26 cellular contexts compared by ENCODE assay signal in genomic region chr12:14213542-14213941, GRCh38.
DNase-seq lines count a peak whose midpoint lies in the region; ATAC-seq and TF ChIP-seq lines count a peak whose summit lies in the region.
"Had no signal": no experiment of that assay in that cellular context is flagged by ENCODE, and none has a peak within 500 bp of the region (broad histone marks: within the 10 kb centered on the region; RNA-seq: fewer than 3 reads in every experiment).

No MANE protein-coding gene starts in this region.

- H4K20me1 ChIP-seq in hepatocyte (ENCODE audit: insufficient read depth, poor library complexity, severe bottlenecking): no peaks in the 10 kb centered on the region

- peaks cover 31% of the 10 kb centered on the region for H3K4me1 Mint-ChIP-seq in nephron progenitor cell
- peaks cover 10% of the 10 kb centered on the region for H3K4me1 Mint-ChIP-seq in stimulated activated naive CD8-positive, alpha-beta T cell treated with anti-CD3 and anti-CD28 coated beads, Interleukin-15, amount 100 ng/mL, for 72 hours

- H3K27ac ChIP-seq in hepatocyte (peak overlapping the region; percentile 85), tibial artery (no peak overlapping the region)
- H3K27ac ChIP-seq: A549, prostate gland, RWPE1, sigmoid colon, upper lobe of left lung had no signal

- no peaks in the 10 kb centered on the region for H3K79me2 ChIP-seq in hepatocyte

- no peaks in the 10 kb centered on the region for H3K9me2 ChIP-seq in hepatocyte (replicated peaks; ENCODE audit: insufficient read depth)

- TF ChIP-seq CTCF in hepatocyte (IDR thresholded peaks at IDR 0.05; ENCODE audit: poor library complexity) (no peak), nephron progenitor cell (IDR thresholded peaks at IDR 0.05) (no peak), tibial artery (IDR thresholded peaks at IDR 0.05) (no peak)

- no peak for ATAC-seq in stimulated activated naive CD8-positive, alpha-beta T cell treated with anti-CD3 and anti-CD28 coated beads, Interleukin-15, amount 100 ng/mL, for 72 hours
- ATAC-seq in activated CD4-positive, CD25-positive, alpha-beta regulatory T cell treated with anti-CD3 and anti-CD28 coated beads, Interleukin-2, amount 50 U/mL, for 24 hours: no peak
- ATAC-seq: A549; activated T-cell treated with anti-CD3 and anti-CD28 coated beads, Interleukin-2, amount 50 U/mL, for 72 hours; left cardiac atrium; SK-N-SH treated with all-trans-retinoic acid at 6 μM for 48 hours had no signal

- H3K36me3 Mint-ChIP-seq in nephron progenitor cell (ENCODE audit: low read depth): no peaks in the 10 kb centered on the region

- peaks cover 5% of the 10 kb centered on the region for H3K27me3 Mint-ChIP-seq in nephron progenitor cell (ENCODE audit: low read depth, poor library complexity)
- no peaks in the 10 kb centered on the region for H3K27me3 Mint-ChIP-seq in stimulated activated naive CD8-positive, alpha-beta T cell treated with anti-CD3 and anti-CD28 coated beads, Interleukin-15, amount 100 ng/mL, for 72 hours
- H3K27me3 Mint-ChIP-seq: activated CD4-positive, alpha-beta T cell treated with anti-CD3 and anti-CD28 coated beads, Interleukin-2, amount 10 ng/mL, durations not matched to agents 7 days and 5 days; B cell; stimulated activated naive CD8-positive, alpha-beta T cell treated with anti-CD3 and anti-CD28 coated beads, Interleukin-15, Interleukin-2, amounts not matched to agents 100 ng/mL and 50 ng/mL, for 24 hours had no signal

- intact Hi-C loops in tibial artery (cut with DNase I; ENCODE audit: low total_unique reads): no loop called here

- H3K4me2 ChIP-seq in hepatocyte: no peak overlapping the region
- H3K4me2 ChIP-seq: A549 had no signal

- H3K9me3 ChIP-seq in hepatocyte (ENCODE audit: low read depth) (no peaks in the 10 kb centered on the region), tibial artery (no peaks in the 10 kb centered on the region)
- H3K9me3 ChIP-seq: A549, prostate gland, sigmoid colon, upper lobe of left lung had no signal

- H3K4me3 ChIP-seq in hepatocyte: no peak overlapping the region
- H3K4me3 ChIP-seq in tibial artery: no peak overlapping the region
- H3K4me3 ChIP-seq: A549, prostate gland, sigmoid colon, upper lobe of left lung had no signal

- WGBS in hepatocyte (ENCODE audit: low lambda C conversion rate, missing lambda C conversion rate): 72% methylated on average over 1 of the region's 1 CpG

- H3K36me3 ChIP-seq in hepatocyte (replicated peaks; ENCODE audit: insufficient read depth, low read depth) (no peaks in the 10 kb centered on the region), tibial artery (no peaks in the 10 kb centered on the region)
- H3K36me3 ChIP-seq: prostate gland, sigmoid colon, upper lobe of left lung had no signal

- peak overlapping the region; percentile 49 for H3K27ac Mint-ChIP-seq in nephron progenitor cell
- H3K27ac Mint-ChIP-seq in stimulated activated naive CD8-positive, alpha-beta T cell treated with anti-CD3 and anti-CD28 coated beads, Interleukin-15, amount 100 ng/mL, for 72 hours: no peak overlapping the region
- H3K27ac Mint-ChIP-seq: activated CD4-positive, alpha-beta T cell treated with anti-CD3 and anti-CD28 coated beads, Interleukin-2, amount 10 ng/mL, durations not matched to agents 7 days and 5 days; activated naive CD4-positive, alpha-beta T cell treated with anti-CD3 and anti-CD28 coated beads for 36 hours; activated T-cell treated with anti-CD3 and anti-CD28 coated beads, Interleukin-2, amount 50 U/mL, for 72 hours; B cell; stimulated activated naive CD8-positive, alpha-beta T cell treated with anti-CD3 and anti-CD28 coated beads, Interleukin-15, Interleukin-2, amounts not matched to agents 100 ng/mL and 50 ng/mL, for 24 hours had no signal

- H2AFZ ChIP-seq in hepatocyte: no peak overlapping the region

- H3K4me1 ChIP-seq in hepatocyte (ENCODE audit: insufficient read depth) (peaks cover 39% of the 10 kb centered on the region), tibial artery (peaks cover 0 to 3% (median 1%) of the 10 kb centered on the region in 4 donors)
- H3K4me1 ChIP-seq: A549, prostate gland, sigmoid colon had no signal

- no peak overlapping the region for H3K4me3 Mint-ChIP-seq in nephron progenitor cell
- H3K4me3 Mint-ChIP-seq in stimulated activated naive CD8-positive, alpha-beta T cell treated with anti-CD3 and anti-CD28 coated beads, Interleukin-15, amount 100 ng/mL, for 72 hours: no peak overlapping the region
- H3K4me3 Mint-ChIP-seq: activated CD4-positive, alpha-beta T cell treated with anti-CD3 and anti-CD28 coated beads, Interleukin-2, amount 10 ng/mL, durations not matched to agents 7 days and 5 days; activated naive CD4-positive, alpha-beta T cell treated with anti-CD3 and anti-CD28 coated beads for 36 hours; activated T-cell treated with anti-CD3 and anti-CD28 coated beads, Interleukin-2, amount 50 U/mL, for 72 hours; B cell; neural crest cell; stimulated activated naive CD8-positive, alpha-beta T cell treated with anti-CD3 and anti-CD28 coated beads, Interleukin-15, Interleukin-2, amounts not matched to agents 100 ng/mL and 50 ng/mL, for 24 hours had no signal

- DNase-seq in AG20443 (ENCODE audit: low spot score) (peak; percentile 18), M059J (ENCODE audit: low read depth) (peak; percentile 58), hepatocyte (ENCODE audit: low spot score) (no peak), nephron progenitor cell (no peak), NCI-H226 (no peak), tibial artery (no peak)
- DNase-seq in stimulated activated naive CD8-positive, alpha-beta T cell treated with anti-CD3 and anti-CD28 coated beads, Interleukin-15, amount 100 ng/mL, for 72 hours: no peak
- DNase-seq: activated CD4-positive, alpha-beta T cell treated with anti-CD3 and anti-CD28 coated beads, Interleukin-2, amount 10 ng/mL, durations not matched to agents 7 days and 5 days; activated naive CD4-positive, alpha-beta T cell treated with anti-CD3 and anti-CD28 coated beads for 36 hours; activated T-cell treated with anti-CD3 and anti-CD28 coated beads, Interleukin-2, amount 50 U/mL, for 72 hours; amniotic stem cell; left cardiac atrium; midbrain; NCI-H1105; NCI-H1930; NCI-H69; sigmoid colon; upper lobe of left lung had no signal

- no peaks in the 10 kb centered on the region for H3K9me3 Mint-ChIP-seq in nephron progenitor cell
- peaks cover 2 to 3% of the 10 kb centered on the region in 2 donors for H3K9me3 Mint-ChIP-seq in stimulated activated naive CD8-positive, alpha-beta T cell treated with anti-CD3 and anti-CD28 coated beads, Interleukin-15, amount 100 ng/mL, for 72 hours
- H3K9me3 Mint-ChIP-seq: activated naive CD4-positive, alpha-beta T cell treated with anti-CD3 and anti-CD28 coated beads for 36 hours; neural crest cell; stimulated activated naive CD8-positive, alpha-beta T cell treated with anti-CD3 and anti-CD28 coated beads, Interleukin-15, Interleukin-2, amounts not matched to agents 100 ng/mL and 50 ng/mL, for 24 hours had no signal

- H3K27me3 ChIP-seq in hepatocyte (no peaks in the 10 kb centered on the region), tibial artery (no peaks in the 10 kb centered on the region)
- H3K27me3 ChIP-seq: sigmoid colon, upper lobe of left lung had no signal

Comparison
In these comparisons a context has a peak if more than half of its experiments do, and no peak if none do; other contexts are left out.
1. DNase-seq: peak in AG20443 (single experiment) and M059J (single experiment); none in hepatocyte (single experiment), nephron progenitor cell (single experiment), stimulated activated naive CD8-positive, alpha-beta T cell treated with anti-CD3 and anti-CD28 coated beads, Interleukin-15, amount 100 ng/mL, for 72 hours (0 of 2), NCI-H226 (single experiment) and tibial artery (0 of 2).